ENCODE assay signal across 8 cellular contexts in genomic region chr9:126781717-126782388, GRCh38. TPM values are rescaled to one million over a fixed set of nuclear protein-coding genes. Genes with fewer than 3 reads are reported as not detected.
DNase-seq lines count a peak whose midpoint lies in the region; ATAC-seq and TF ChIP-seq lines count a peak whose summit lies in the region.

No MANE protein-coding gene starts in this region.

- peak overlapping the region in 1 of 10 donors; percentile 21 for H3K27ac Mint-ChIP-seq in naive thymus-derived CD8-positive, alpha-beta T cell

- no peak overlapping the region for H3K4me3 ChIP-seq in OCI-LY1 (ENCODE audit: low read depth, low read length, poor library complexity, severe bottlenecking)

- H3K27me3 ChIP-seq in OCI-LY1 (ENCODE audit: insufficient read depth, low read length), result peaks cover 10% of the 10 kb centered on the region; the same call in 1 of the 2 replicates

- no peak overlapping the region for H3K27ac ChIP-seq in OCI-LY1 (ENCODE audit: low read depth, low read length, poor library complexity, severe bottlenecking)

- no peak overlapping the region for H3K4me3 Mint-ChIP-seq in naive thymus-derived CD8-positive, alpha-beta T cell

- H3K9me3 Mint-ChIP-seq in naive thymus-derived CD8-positive, alpha-beta T cell, result no peaks in the 10 kb centered on the region

- no peaks in the 10 kb centered on the region for H3K9me2 ChIP-seq in OCI-LY1 (ENCODE audit: low read depth, low read length)

- no peaks in the 10 kb centered on the region for H3K4me1 Mint-ChIP-seq in naive thymus-derived CD8-positive, alpha-beta T cell

- H3K4me1 ChIP-seq in OCI-LY1 (ENCODE audit: insufficient read depth, low read length, severe bottlenecking), result no peaks in the 10 kb centered on the region

- no peaks in the 10 kb centered on the region for H3F3A ChIP-seq in OCI-LY1 (ENCODE audit: insufficient read depth, low read length)

- H3K9ac ChIP-seq in OCI-LY1 (ENCODE audit: low read length), result no peak overlapping the region

- peaks cover 9 to 38% (median 23%) of the 10 kb centered on the region in 5 donors for H3K27me3 Mint-ChIP-seq in naive thymus-derived CD8-positive, alpha-beta T cell

- H2AFZ ChIP-seq in OCI-LY1 (ENCODE audit: low read length), result no peak overlapping the region

- H3K36me3 Mint-ChIP-seq in naive thymus-derived CD8-positive, alpha-beta T cell, result no peaks in the 10 kb centered on the region

- no peaks in the 10 kb centered on the region for H3K9me3 ChIP-seq in OCI-LY1 (ENCODE audit: low read length)

- H4K20me1 ChIP-seq in OCI-LY1 (ENCODE audit: insufficient read depth, low read length), result no peaks in the 10 kb centered on the region

- no peak overlapping the region for H3K4me2 ChIP-seq in OCI-LY1 (ENCODE audit: low read length)

- TF ChIP-seq CTCF in OCI-LY1 (IDR thresholded peaks at IDR 0.05; ENCODE audit: low read length), result peak; percentile 85

- H3K36me3 ChIP-seq in OCI-LY1 (ENCODE audit: insufficient read depth, low read length), result no peaks in the 10 kb centered on the region

- TF ChIP-seq POLR2A in erythroblast (IDR thresholded peaks at IDR 0.05; ENCODE audit: low read length), result no peak

- peak; percentile 77 for DNase-seq in COLO668 (lab: John Stamatoyannopoulos, UW; ENCODE audit: unreplicated experiment)
- peak in 54 of 76 experiments; percentile 5 to 75 (median 46) for DNase-seq in HUDEP-2 (lab: John Stamatoyannopoulos, UW; ENCODE audit: unreplicated experiment in 76 of 76)
- peak; percentile 85 for DNase-seq in activated T-cell treated with anti-CD3 and anti-CD28 coated beads for 1 hour (ENCODE audit: low read depth)
- DNase-seq in erythroblast (lab: John Stamatoyannopoulos, UW), result peak; percentile 54 to 79
- peak; percentile 67 to 90 (median 81) for DNase-seq in naive thymus-derived CD8-positive, alpha-beta T cell
- DNase-seq in stimulated activated CD8-positive, alpha-beta memory T cell treated with anti-CD3 and anti-CD28 coated beads, Interleukin-7, amount 100 ng/mL, for 48 hours (ENCODE audit: extremely low read depth in 1 of 2, low read depth in 1 of 2), result peak; percentile 45 to 55

- ATAC-seq in naive thymus-derived CD8-positive, alpha-beta T cell, result peak; percentile 92 to 97
- ATAC-seq in GM18519 (IDR thresholded peaks at IDR 0.05; ENCODE audit: low FRiP score, unreplicated experiment), result no peak

- POLR2A ChIA-PET in naive thymus-derived CD8-positive, alpha-beta T cell (lab: Charles Lee), result interaction anchor here (1.0 to 4.4 kb wide), 2 partner anchors 58 to 76 kb away, joined by 4 to 33 read pairs; no protein-coding TSS in a partner anchor

- H3K79me2 ChIP-seq in OCI-LY1 (ENCODE audit: insufficient read depth, low read length), result no peaks in the 10 kb centered on the region

RNA-seq across cellular contexts. Expression of gene ZBTB43, which starts 23.0 kb away (rescaled TPM):
- total RNA-seq in naive thymus-derived CD8-positive, alpha-beta T cell, result 10 to 100 TPM; 22.5 to 29.3 TPM
- polyA plus RNA-seq in naive thymus-derived CD8-positive, alpha-beta T cell, result 10 to 100 TPM in 1 of 3 donors, 1 to 10 TPM in 2; 6.9 to 14.9 (median 9.1) TPM
